8 cellular contexts compared by ENCODE assay signal in genomic region chr1:86704972-86705632, GRCh38. TPM values are rescaled to one million over a fixed set of nuclear protein-coding genes. Genes with fewer than 3 reads are reported as not detected.
A peak's percentile ranks its signal among the peaks of the same experiment; 100 is the strongest.
DNase-seq lines count a peak whose midpoint lies in the region; ATAC-seq and TF ChIP-seq lines count a peak whose summit lies in the region.

No MANE protein-coding gene starts in this region.

- H3K36me3 Mint-ChIP-seq in activated naive CD8-positive, alpha-beta T cell treated with anti-CD3 and anti-CD28 coated beads for 36 hours, result peaks cover 12% of the 10 kb centered on the region

- peak overlapping the region; percentile 98 for H2AFZ ChIP-seq in PC-9

- H3K4me3 Mint-ChIP-seq in activated naive CD8-positive, alpha-beta T cell treated with anti-CD3 and anti-CD28 coated beads for 36 hours, result peak overlapping the region; percentile 98

- POLR2A ChIA-PET in PC-9 (lab: Charles Lee; ENCODE audit: unreplicated experiment), result interaction anchor here (0.5 to 0.7 kb wide), 2 partner anchors 83 to 595 kb away, joined by 3 to 4 read pairs; no protein-coding TSS in a partner anchor

- peak overlapping the region; percentile 96 for H3K4me2 ChIP-seq in PC-9

- H3K9me3 Mint-ChIP-seq in activated naive CD8-positive, alpha-beta T cell treated with anti-CD3 and anti-CD28 coated beads for 36 hours, result no peaks in the 10 kb centered on the region

- peak overlapping the region; percentile 96 for H3K27ac Mint-ChIP-seq in activated naive CD8-positive, alpha-beta T cell treated with anti-CD3 and anti-CD28 coated beads for 36 hours

- TF ChIP-seq CTCF in PC-9 (conservative IDR thresholded peaks at IDR 0.05) (no peak), uterus (IDR thresholded peaks at IDR 0.05) (no peak)

- peaks cover 43% of the 10 kb centered on the region for H3K4me1 Mint-ChIP-seq in activated naive CD8-positive, alpha-beta T cell treated with anti-CD3 and anti-CD28 coated beads for 36 hours

- intact Hi-C loops in PC-9 (cut with micrococcal nuclease; ENCODE audit: unreplicated experiment) (loop anchor here (10.0 kb wide), 2 partner anchors 200 to 320 kb away; no protein-coding TSS in a partner anchor), head of caudate nucleus (cut with DNase I) (loop anchor here (10.0 kb wide), 2 partner anchors 210 to 310 kb away; partner anchors contain the start of genes HS2ST1, ODF2L and SELENOF), uterus (cut with DNase I; ENCODE audit: low total_unique reads) (no loop called here)

- peaks cover 50% of the 10 kb centered on the region for H3K79me2 ChIP-seq in PC-9 (ENCODE audit: low read depth)

- H3K9me3 ChIP-seq in PC-9 (ENCODE audit: insufficient read depth, low read depth) (no peaks in the 10 kb centered on the region), uterus (no peaks in the 10 kb centered on the region)

- TF ChIP-seq POLR2A in uterus (IDR thresholded peaks at IDR 0.05), result no peak

- peak; percentile 26 for DNase-seq in DMS114 treated with DMSO at 0.1 percent for 48 hours (lab: John Stamatoyannopoulos, UW; ENCODE audit: unreplicated experiment)
- peak; percentile 50 to 55 for DNase-seq in PC-9
- no peak for DNase-seq in activated naive CD8-positive, alpha-beta T cell treated with anti-CD3 and anti-CD28 coated beads for 36 hours
- peak; percentile 10 to 73 (median 52) for DNase-seq in head of caudate nucleus
- peak; percentile 56 for DNase-seq in occipital lobe (lab: John Stamatoyannopoulos, UW)
- peak; percentile 43 to 48 for DNase-seq in uterus

- H3K27me3 ChIP-seq in PC-9 (ENCODE audit: insufficient read depth, low read depth), result no peaks in the 10 kb centered on the region
- H3K27me3 ChIP-seq in uterus, result no peaks in the 10 kb centered on the region

- no peaks in the 10 kb centered on the region for H3K9me2 ChIP-seq in PC-9 (ENCODE audit: insufficient read depth)

- H3K36me3 ChIP-seq in PC-9 (ENCODE audit: low read depth), result peaks cover 7% of the 10 kb centered on the region; the same call in 1 of the 2 replicates
- H3K36me3 ChIP-seq in uterus, result no peaks in the 10 kb centered on the region

- H3K4me1 ChIP-seq in PC-9 (replicated peaks; ENCODE audit: insufficient read depth), result peaks cover 30% of the 10 kb centered on the region
- peaks cover 0 to 22% of the 10 kb centered on the region in 2 donors for H3K4me1 ChIP-seq in uterus

- H4K20me1 ChIP-seq in PC-9 (ENCODE audit: insufficient read depth), result peaks cover 10% of the 10 kb centered on the region

- H3F3A ChIP-seq in PC-9 (ENCODE audit: insufficient read depth, low read depth), result peaks cover 26% of the 10 kb centered on the region

- peak overlapping the region; percentile 76 for H3K4me3 ChIP-seq in PC-9
- peak overlapping the region; percentile 69 to 86 for H3K4me3 ChIP-seq in uterus

- ATAC-seq in GM19467 (IDR thresholded peaks at IDR 0.05; ENCODE audit: unreplicated experiment), result peak; percentile 32
- peak; percentile 13 for ATAC-seq in HG03558 (IDR thresholded peaks at IDR 0.05; ENCODE audit: extremely low read depth, unreplicated experiment)

- H3K27ac ChIP-seq in PC-9 (peak overlapping the region; percentile 77), uterus (peak overlapping the region; percentile 90 to 98)

- H3K27me3 Mint-ChIP-seq in activated naive CD8-positive, alpha-beta T cell treated with anti-CD3 and anti-CD28 coated beads for 36 hours, result no peaks in the 10 kb centered on the region

- BruUV-seq in PC-9 (replicated peaks; lab: Mats Ljungman, UMichigan), result TSS peak; percentile 39

- CTCF ChIA-PET in PC-9 (lab: Charles Lee), result interaction anchor here (0.6 to 1.3 kb wide), 6 partner anchors 9 to 668 kb away, joined by 3 to 5 read pairs (median 3); partner anchors contain the start of gene HS2ST1

RNA-seq across cellular contexts. Expression of gene SH3GLB1, which starts 0.7 kb away (rescaled TPM):
- total RNA-seq in PC-9 (2021), result 38.3 and 47.6 TPM in 2 replicates
- total RNA-seq in activated naive CD8-positive, alpha-beta T cell treated with anti-CD3 and anti-CD28 coated beads for 36 hours, result 10 to 100 TPM; 49.7 to 52.7 TPM
- 107 TPM for total RNA-seq in occipital lobe
- total RNA-seq in uterus, result 10 to 100 TPM; 38.8 to 94.7 (median 51.7) TPM
